8 cellular contexts compared by ENCODE assay signal in genomic region chr12:52081263-52081733, GRCh38. TPM values are rescaled to one million over a fixed set of nuclear protein-coding genes. Genes with fewer than 3 reads are reported as not detected.
A peak's percentile ranks its signal among the peaks of the same experiment; 100 is the strongest.
DNase-seq lines count a peak whose midpoint lies in the region; ATAC-seq and TF ChIP-seq lines count a peak whose summit lies in the region.

No MANE protein-coding gene starts in this region.

- peaks cover 34% of the 10 kb centered on the region for H3K4me1 ChIP-seq in lower lobe of right lung

- peak overlapping the region; percentile 49 for H3K4me3 ChIP-seq in lower lobe of right lung

- H3K27ac ChIP-seq in lower lobe of right lung = peak overlapping the region; percentile 81

- DNase-seq in RPMI8226 = peak; percentile 94
- no peak for DNase-seq in lower lobe of right lung
- no peak for DNase-seq in erythroblast (lab: John Stamatoyannopoulos, UW)
- DNase-seq in hepatic stellate cell (ENCODE audit: low spot score) = no peak
- no peak for DNase-seq in stimulated activated CD4-positive, alpha-beta T cell treated with anti-CD3 and anti-CD28 coated beads, Interleukin-2, amount 100 ng/mL, for 48 hours
- DNase-seq in mesenteric fat pad (ENCODE audit: low spot score) = no peak

- H3K27me3 ChIP-seq in lower lobe of right lung (ENCODE audit: low read depth) = no peaks in the 10 kb centered on the region

- no peak for TF ChIP-seq POLR2A in erythroblast (IDR thresholded peaks at IDR 0.05; ENCODE audit: low read length)

- peaks cover 31% of the 10 kb centered on the region for H3K36me3 ChIP-seq in lower lobe of right lung

- no peaks in the 10 kb centered on the region for H3K9me3 ChIP-seq in lower lobe of right lung

- ATAC-seq in GM18907 (IDR thresholded peaks at IDR 0.05; ENCODE audit: unreplicated experiment) (peak; percentile 72), HG03095 (IDR thresholded peaks at IDR 0.05; ENCODE audit: unreplicated experiment) (peak; percentile 51), lower lobe of right lung (peak; percentile 3 to 5)

- no peak for TF ChIP-seq CTCF in lower lobe of right lung (IDR thresholded peaks at IDR 0.05)

- intact Hi-C loops in lower lobe of right lung (cut with DNase I) = loop anchor here (5.0 kb wide), 1 partner anchor 54 kb away; no protein-coding TSS in a partner anchor

RNA-seq across cellular contexts. Expression of gene SMIM41, which starts 1.8 kb away (rescaled TPM):
- total RNA-seq in lower lobe of right lung = 4.3 TPM
- 0.45 TPM for total RNA-seq in mesenteric fat pad

RNA-seq across cellular contexts. Expression of gene ATG101, which starts 11.5 kb away (rescaled TPM):
- total RNA-seq in lower lobe of right lung (31.8 TPM), mesenteric fat pad (36.2 TPM)

RNA-seq across cellular contexts. Expression of gene NR4A1, which starts 30.1 kb away (rescaled TPM):
- total RNA-seq in lower lobe of right lung (39.3 TPM), mesenteric fat pad (863 TPM)

Comparison
In these comparisons a context has a peak if more than half of its experiments do, and no peak if none do; other contexts are left out.
1. ATAC-seq: peak in every context shown above with its lines; median percentile 72 in GM18907; 51 in HG03095; 4 in lower lobe of right lung.
2. RNA of gene NR4A1, which starts 30.1 kb away (total RNA-seq): 863 TPM in mesenteric fat pad (single experiment); 39.3 TPM in lower lobe of right lung (single experiment); every median in the first group is over 10 times any median in the second.